ENCODE assay signal across 13 cellular contexts in genomic region chr10:13924020-13924725, GRCh38.
DNase-seq lines count a peak whose midpoint lies in the region; ATAC-seq and TF ChIP-seq lines count a peak whose summit lies in the region.
"Had no signal": no experiment of that assay in that cellular context is flagged by ENCODE, and none has a peak within 500 bp of the region (broad histone marks: within the 10 kb centered on the region; RNA-seq: fewer than 3 reads in every experiment).

No MANE protein-coding gene starts in this region.

- H3K27me3 ChIP-seq in brain microvascular endothelial cell (replicated peaks) (no peaks in the 10 kb centered on the region), aorta (ENCODE audit: control insufficient read depth in 1 of 2, insufficient read depth in 2 of 2, low read length in 1 of 2) (no peaks in the 10 kb centered on the region), spleen (replicated peaks in 1 of 7) (no peaks in the 10 kb centered on the region)

- H3K27ac ChIP-seq in brain microvascular endothelial cell (peak overlapping the region; percentile 96), aorta (ENCODE audit: low read depth in 1 of 2, low read length in 2 of 2) (peak overlapping the region; percentile 46 to 70), spleen (peak overlapping the region in 4 of 8 donors; percentile 13 to 34 (median 27))
- H3K27ac ChIP-seq: 22Rv1, neutrophil had no signal

- in situ Hi-C loops in brain microvascular endothelial cell (cut with HindIII; ENCODE audit: low pct_ligation_motif_present, low sequenced_read_pairs) = no loop called here

- 31 to 33% methylated on average over 6 of the region's 6 CpGs for WGBS in aorta, 2 donors
- 74 to 86% (median 81%) methylated on average over 6 of the region's 6 CpGs for WGBS in spleen, 5 donors

- no peak overlapping the region for H3K4me3 ChIP-seq in brain microvascular endothelial cell (ENCODE audit: low read depth, low read length)
- H3K4me3 ChIP-seq in aorta (ENCODE audit: low read length in 2 of 2) = no peak overlapping the region
- no peak overlapping the region for H3K4me3 ChIP-seq in spleen

- DNase-seq in DMS53 (lab: John Stamatoyannopoulos, UW) = peak; percentile 11
- DNase-seq in DMS53 treated with DMSO at 0.1 percent for 48 hours (lab: John Stamatoyannopoulos, UW; ENCODE audit: unreplicated experiment) = no peak
- DNase-seq in brain microvascular endothelial cell = peak; percentile 91
- peak; percentile 56 for DNase-seq in hepatic stellate cell (ENCODE audit: low spot score)
- no peak for DNase-seq in aorta
- no peak for DNase-seq in spleen
- DNase-seq in NCI-H2029 (lab: John Stamatoyannopoulos, UW) = no peak
- DNase-seq in NCI-H774 (lab: John Stamatoyannopoulos, UW) = no peak
- DNase-seq: central memory CD4-positive, alpha-beta T cell; NCI-H510A treated with DMSO at 0.1 percent for 48 hours; T-helper 2 cell had no signal

- TF ChIP-seq POLR2A in spleen (IDR thresholded peaks at IDR 0.05) = no peak

- H3K9me3 ChIP-seq in aorta (ENCODE audit: control insufficient read depth, low read length) (no peaks in the 10 kb centered on the region), spleen (no peaks in the 10 kb centered on the region)
- H3K9me3 ChIP-seq: neutrophil had no signal

- intact Hi-C loops in aorta (cut with DNase I) (no loop called here), spleen (cut with DNase I; ENCODE audit: low total_unique reads) (no loop called here)

- H3K4me1 ChIP-seq in aorta (ENCODE audit: control insufficient read depth in 1 of 2, insufficient read depth in 2 of 2, low read length in 2 of 2) = peaks cover 2 to 4% of the 10 kb centered on the region in 2 donors
- H3K4me1 ChIP-seq in spleen = peaks cover 0 to 18% (median 4%) of the 10 kb centered on the region in 6 donors

- TF ChIP-seq CTCF in brain microvascular endothelial cell (IDR thresholded peaks at IDR 0.05; ENCODE audit: low read depth, low read length, missing control alignments) (no peak), spleen (IDR thresholded peaks at IDR 0.05 in 8 of 11, conservative IDR thresholded peaks at IDR 0.05 in 3 of 11) (no peak)

- peak; percentile 83 for ATAC-seq in aorta (ENCODE audit: low FRiP score)

- H3K36me3 ChIP-seq in brain microvascular endothelial cell (replicated peaks) (no peaks in the 10 kb centered on the region), aorta (ENCODE audit: control insufficient read depth in 1 of 2, insufficient read depth in 2 of 2, low read length in 1 of 2) (no peaks in the 10 kb centered on the region), spleen (no peaks in the 10 kb centered on the region)
- H3K36me3 ChIP-seq: neutrophil had no signal

Comparison
In these comparisons a context has a peak if more than half of its experiments do, and no peak if none do; other contexts are left out.
1. DNase-seq: peak in DMS53 (single experiment), brain microvascular endothelial cell (single experiment) and hepatic stellate cell (single experiment); none in DMS53 treated with DMSO at 0.1 percent for 48 hours (single experiment), aorta (0 of 2), spleen (single experiment), NCI-H2029 (single experiment) and NCI-H774 (single experiment).